Comparison of ENCODE assay signal across 11 cellular contexts in the genomic region with DNA sequence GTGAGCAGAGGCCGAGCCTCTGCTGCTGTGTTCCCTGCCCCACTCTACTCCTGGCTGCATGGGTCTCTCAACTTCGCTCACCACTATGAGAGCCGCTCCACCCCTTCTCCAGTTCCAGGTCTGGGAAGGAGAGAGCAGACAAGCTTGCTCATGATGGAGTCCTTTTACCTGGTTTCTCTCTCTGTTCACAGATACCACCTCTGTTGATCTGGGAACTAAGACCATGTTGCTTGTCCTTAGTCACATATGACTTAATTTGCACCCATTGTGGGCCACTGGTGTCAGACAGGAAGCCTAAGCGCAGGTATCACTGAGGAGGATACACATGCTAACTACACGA. TPM values are rescaled to one million over a fixed set of nuclear protein-coding genes. Genes with fewer than 3 reads are reported as not detected.
DNase-seq lines count a peak whose midpoint lies in the region; ATAC-seq and TF ChIP-seq lines count a peak whose summit lies in the region.
"Had no signal": no experiment of that assay in that cellular context is flagged by ENCODE, and none has a peak within 500 bp of the region (broad histone marks: within the 10 kb centered on the region; RNA-seq: fewer than 3 reads in every experiment).

No MANE protein-coding gene starts in this region.

- H3K9me3 Mint-ChIP-seq in stimulated activated naive CD8-positive, alpha-beta T cell treated with anti-CD3 and anti-CD28 coated beads, Interleukin-15, amount 100 ng/mL, for 72 hours, result peaks cover 0 to under 1% of the 10 kb centered on the region in 2 donors
- H3K9me3 Mint-ChIP-seq in immature natural killer cell, result no peaks in the 10 kb centered on the region
- H3K9me3 Mint-ChIP-seq: naive B cell had no signal

- H3K4me1 ChIP-seq in RWPE2 (ENCODE audit: insufficient read depth, poor library complexity, severe bottlenecking), result peaks cover 14% of the 10 kb centered on the region

- peak overlapping the region; percentile 53 to 81 for H3K27ac Mint-ChIP-seq in stimulated activated naive CD8-positive, alpha-beta T cell treated with anti-CD3 and anti-CD28 coated beads, Interleukin-15, amount 100 ng/mL, for 72 hours
- peak overlapping the region in 4 of 6 donors; percentile 21 to 71 (median 54) for H3K27ac Mint-ChIP-seq in immature natural killer cell

- ATAC-seq in stimulated activated naive CD8-positive, alpha-beta T cell treated with anti-CD3 and anti-CD28 coated beads, Interleukin-15, amount 100 ng/mL, for 72 hours, result no peak
- ATAC-seq in stimulated activated naive CD8-positive, alpha-beta T cell treated with anti-CD3 and anti-CD28 coated beads, Interleukin-15, Interleukin-2, amounts not matched to agents 100 U/mL and 50 U/mL, for 24 hours, result no peak
- no peak for ATAC-seq in RWPE2 (ENCODE audit: low read depth)

- no peaks in the 10 kb centered on the region for H3K27me3 Mint-ChIP-seq in stimulated activated naive CD8-positive, alpha-beta T cell treated with anti-CD3 and anti-CD28 coated beads, Interleukin-15, amount 100 ng/mL, for 72 hours
- peaks cover 0 to 2% (median 0%) of the 10 kb centered on the region in 3 donors for H3K27me3 Mint-ChIP-seq in immature natural killer cell (ENCODE audit: low read depth in 3 of 3)
- H3K27me3 Mint-ChIP-seq: naive B cell had no signal

- no peaks in the 10 kb centered on the region for H3K27me3 ChIP-seq in RWPE2 (ENCODE audit: insufficient read depth, poor library complexity, severe bottlenecking)
- H3K27me3 ChIP-seq: dorsolateral prefrontal cortex had no signal

- no peak overlapping the region for H3K4me3 Mint-ChIP-seq in stimulated activated naive CD8-positive, alpha-beta T cell treated with anti-CD3 and anti-CD28 coated beads, Interleukin-15, amount 100 ng/mL, for 72 hours
- H3K4me3 Mint-ChIP-seq in immature natural killer cell, result no peak overlapping the region
- H3K4me3 Mint-ChIP-seq: naive B cell had no signal

- peaks cover 6 to 29% (median 10%) of the 10 kb centered on the region in 3 donors for H3K36me3 Mint-ChIP-seq in immature natural killer cell

- peak overlapping the region; percentile 43 for H3K27ac ChIP-seq in RWPE2 (ENCODE audit: poor library complexity, severe bottlenecking)
- H3K27ac ChIP-seq: dorsolateral prefrontal cortex, skin epidermis had no signal

- H3K36me3 ChIP-seq in RWPE2 (ENCODE audit: low read depth), result peaks cover 64% of the 10 kb centered on the region

- DNase-seq in stimulated activated naive CD8-positive, alpha-beta T cell treated with anti-CD3 and anti-CD28 coated beads, Interleukin-15, amount 100 ng/mL, for 72 hours, result no peak
- DNase-seq in stimulated activated naive CD8-positive, alpha-beta T cell treated with anti-CD3 and anti-CD28 coated beads, Interleukin-15, Interleukin-2, amounts not matched to agents 100 U/mL and 50 U/mL, for 24 hours, result no peak
- DNase-seq in RWPE2 (ENCODE audit: low spot score) (no peak), immature natural killer cell (no peak), NCI-H1436 treated with DMSO at 0.1 percent for 48 hours (lab: John Stamatoyannopoulos, UW) (no peak), NCI-H2081 (lab: John Stamatoyannopoulos, UW) (no peak), COLO668 (lab: John Stamatoyannopoulos, UW; ENCODE audit: unreplicated experiment) (no peak)
- DNase-seq: dorsolateral prefrontal cortex, Karpas-422, naive B cell had no signal

- no peak for TF ChIP-seq CTCF in RWPE2 (IDR thresholded peaks at IDR 0.05; ENCODE audit: poor library complexity, severe bottlenecking)

- peaks cover 20% of the 10 kb centered on the region for H3K4me1 Mint-ChIP-seq in stimulated activated naive CD8-positive, alpha-beta T cell treated with anti-CD3 and anti-CD28 coated beads, Interleukin-15, amount 100 ng/mL, for 72 hours
- H3K4me1 Mint-ChIP-seq in immature natural killer cell, result peaks cover 2 to 5% of the 10 kb centered on the region in 2 donors

- no peaks in the 10 kb centered on the region for H3K9me3 ChIP-seq in RWPE2 (ENCODE audit: severe bottlenecking)

- no peak overlapping the region for H3K4me3 ChIP-seq in RWPE2 (ENCODE audit: severe bottlenecking)
- H3K4me3 ChIP-seq: dorsolateral prefrontal cortex, skin epidermis had no signal

RNA-seq across cellular contexts. Expression of a gene that starts 26.8 kb away (rescaled TPM):
- 10 to 100 TPM; 39.0 to 65.3 (median 45.7) TPM for polyA plus RNA-seq in immature natural killer cell

RNA-seq across cellular contexts. Expression of a gene that starts 45.9 kb away (rescaled TPM):
- 10 to 100 TPM in 2 of 3 donors, 1 to 10 TPM in 1; 5.3 to 12.8 (median 11.3) TPM for polyA plus RNA-seq in immature natural killer cell
